Comparison of ENCODE assay signal across 24 cellular contexts in the genomic region with DNA sequence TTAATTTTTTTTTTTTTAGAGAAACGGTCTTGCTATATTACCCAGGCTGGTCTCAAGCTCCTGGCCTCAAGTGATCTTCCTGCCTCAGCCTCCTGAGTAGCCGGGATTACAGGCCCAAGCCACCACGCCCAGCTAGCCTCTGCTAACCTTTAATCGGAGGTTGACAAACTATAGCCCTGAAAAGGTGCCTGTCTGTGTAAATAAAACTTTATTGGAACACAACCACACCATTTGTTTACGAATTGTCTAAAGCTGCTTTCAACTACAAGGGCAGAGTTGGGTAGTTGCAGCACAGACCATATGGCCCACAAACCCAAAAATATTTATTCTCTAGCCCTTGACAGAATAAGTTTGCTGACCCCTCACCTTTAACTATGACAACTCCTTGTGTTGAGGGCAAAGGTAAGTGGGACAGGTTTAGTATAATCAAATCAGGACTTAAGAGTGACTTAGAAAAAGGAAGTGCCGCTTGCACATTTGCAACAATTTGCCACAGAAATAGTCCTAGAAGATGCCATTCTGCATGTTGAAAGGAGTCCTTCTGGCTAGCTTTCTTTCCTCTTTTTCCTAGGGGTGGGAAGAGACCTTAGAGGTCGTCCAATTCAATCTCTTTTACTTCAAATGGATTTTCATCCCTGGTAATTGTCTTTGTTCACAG. TPM values are rescaled to one million over a fixed set of nuclear protein-coding genes. Genes with fewer than 3 reads are reported as not detected.
DNase-seq lines count a peak whose midpoint lies in the region; ATAC-seq, FAIRE-seq and TF ChIP-seq lines count a peak whose summit lies in the region.
"Had no signal": no experiment of that assay in that cellular context is flagged by ENCODE, and none has a peak within 500 bp of the region (broad histone marks: within the 10 kb centered on the region; RNA-seq: fewer than 3 reads in every experiment).

No MANE protein-coding gene starts in this region.

- H3K4me1 ChIP-seq in HepG2 (ENCODE audit: insufficient read depth, low read length) = no peaks in the 10 kb centered on the region
- H3K4me1 ChIP-seq in right lobe of liver = no peaks in the 10 kb centered on the region
- 0 out of 2 replicates have a peak, but pooled peaks cover 4% of the 10 kb centered on the region for H3K4me1 ChIP-seq in PC-9 (replicated peaks; ENCODE audit: insufficient read depth)
- no peaks in the 10 kb centered on the region for H3K4me1 ChIP-seq in K562 (replicated peaks in 1 of 2; ENCODE audit: control insufficient read depth in 2 of 2, insufficient read depth in 2 of 2, low read length in 2 of 2)
- peaks cover 0 to 11% (median 3%) of the 10 kb centered on the region in 6 donors for H3K4me1 ChIP-seq in spleen
- H3K4me1 ChIP-seq: A549 had no signal

- WGBS in HepG2 (ENCODE audit: low lambda C conversion rate) = 7% methylated on average over 7 of the region's 7 CpGs
- 69% methylated on average over 6 of the region's 7 CpGs for WGBS in right lobe of liver (ENCODE audit: insufficient coverage, low coverage, low lambda C conversion rate, missing lambda C conversion rate)
- 0% methylated on average over 7 of the region's 7 CpGs for WGBS in K562 (ENCODE audit: insufficient coverage, low coverage, missing lambda C conversion rate)
- 83 to 94% (median 88%) methylated on average over 7 of the region's 7 CpGs for WGBS in spleen, 5 donors

- ATAC-seq in HepG2 (no peak), right lobe of liver (no peak), K562 (no peak), HG03460 (IDR thresholded peaks at IDR 0.05; ENCODE audit: unreplicated experiment) (no peak)
- ATAC-seq: A549 had no signal

- no peaks in the 10 kb centered on the region for H3K79me2 ChIP-seq in HepG2 (ENCODE audit: insufficient read depth, low read length)
- no peaks in the 10 kb centered on the region for H3K79me2 ChIP-seq in PC-9 (ENCODE audit: low read depth)
- no peaks in the 10 kb centered on the region for H3K79me2 ChIP-seq in K562 (ENCODE audit: control insufficient read depth, insufficient read depth, low read length)

- H3K9me1 ChIP-seq in K562 (ENCODE audit: control insufficient read depth, insufficient read depth, low read length) = no peaks in the 10 kb centered on the region

- intact Hi-C loops in HepG2 (cut with micrococcal nuclease; ENCODE audit: unreplicated experiment) = no loop called here
- intact Hi-C loops in right lobe of liver (cut with DNase I) = no loop called here
- intact Hi-C loops in PC-9 (cut with micrococcal nuclease; ENCODE audit: unreplicated experiment) = no loop called here
- intact Hi-C loops in K562 (cut with micrococcal nuclease) = no loop called here
- intact Hi-C loops in spleen (cut with DNase I; ENCODE audit: low total_unique reads) = no loop called here

- no peaks in the 10 kb centered on the region for H3K9me2 ChIP-seq in PC-9 (ENCODE audit: insufficient read depth)

- H4K20me1 ChIP-seq in HepG2 (ENCODE audit: insufficient read depth, low read length) = no peaks in the 10 kb centered on the region
- H4K20me1 ChIP-seq in PC-9 (ENCODE audit: insufficient read depth) = no peaks in the 10 kb centered on the region
- H4K20me1 ChIP-seq in K562 (replicated peaks; ENCODE audit: control insufficient read depth, insufficient read depth, low read length) = no peaks in the 10 kb centered on the region
- H4K20me1 ChIP-seq: BLaER1 treated with 17β-estradiol and CSF1 and Interleukin-3, amounts not matched to agents 10 nM and 100 nM had no signal

- no peak for FAIRE-seq in HepG2 (lab: Jason Lieb, UNC)
- FAIRE-seq in K562 (lab: Jason Lieb, UNC) = no peak
- FAIRE-seq: A549, D721Med, H1 had no signal

- in situ Hi-C loops in HepG2 (cut with HindIII; ENCODE audit: extremely low pct_ligation_motif_present, low pct_unique_long_range_greater_than_20kb) = no loop called here
- in situ Hi-C loops in K562 (cut with MboI) = no loop called here

- H2AFZ ChIP-seq in HepG2 (ENCODE audit: low read length) (no peak overlapping the region), PC-9 (0 out of 2 replicates have a peak overlapping the region, but pooled peaks have one; percentile 17), K562 (ENCODE audit: low read depth, low read length) (no peak overlapping the region)
- H2AFZ ChIP-seq: GM23248 had no signal

- POLR2A ChIA-PET in HepG2 (lab: Yijun Ruan, JAX) = no interaction called here
- POLR2A ChIA-PET in PC-9 (lab: Charles Lee; ENCODE audit: unreplicated experiment) = no interaction called here
- POLR2A ChIA-PET in K562 (lab: Yijun Ruan, JAX) = interaction anchor here (0.6 to 2.4 kb wide), 8 partner anchors 9 to 864 kb away, joined by 3 to 7 read pairs (median 3); no protein-coding TSS in a partner anchor

- TF ChIP-seq CTCF in HepG2 (CRISPR knock-in tag; IDR thresholded peaks at IDR 0.05) (no peak), right lobe of liver (IDR thresholded peaks at IDR 0.05) (no peak), PC-9 (conservative IDR thresholded peaks at IDR 0.05) (no peak), K562 (IDR thresholded peaks at IDR 0.05 in 2 of 3, conservative IDR thresholded peaks at IDR 0.05 in 1 of 3; ENCODE audit: insufficient read depth in 2 of 3, low read depth in 1 of 3, low read length in 3 of 3) (no peak), spleen (IDR thresholded peaks at IDR 0.05 in 8 of 11, conservative IDR thresholded peaks at IDR 0.05 in 3 of 11) (no peak)

- no peak for TF ChIP-seq POLR2A in HepG2 (IDR thresholded peaks at IDR 0.05; ENCODE audit: insufficient read depth in 1 of 2, low read depth in 2 of 2, low read length in 2 of 2)
- no peak for TF ChIP-seq POLR2A in right lobe of liver (IDR thresholded peaks at IDR 0.05)
- no peak for TF ChIP-seq POLR2A in K562 (conservative IDR thresholded peaks at IDR 0.05)
- no peak for TF ChIP-seq POLR2A in spleen (IDR thresholded peaks at IDR 0.05)

- no peaks in the 10 kb centered on the region for H3F3A ChIP-seq in PC-9 (ENCODE audit: insufficient read depth, low read depth)

- H3K9ac ChIP-seq in HepG2 (ENCODE audit: insufficient read depth, low read depth, low read length) (no peak overlapping the region), K562 (ENCODE audit: insufficient read depth in 1 of 2, low read depth in 2 of 2, low read length in 2 of 2) (no peak overlapping the region)
- H3K9ac ChIP-seq: BLaER1 treated with 17β-estradiol and CSF1 and Interleukin-3, amounts not matched to agents 10 nM and 100 nM; GM23248 had no signal

- H3K36me3 ChIP-seq in HepG2 (replicated peaks in 1 of 2; ENCODE audit: control insufficient read depth in 1 of 2, insufficient read depth in 2 of 2, low read length in 2 of 2) (no peaks in the 10 kb centered on the region), right lobe of liver (no peaks in the 10 kb centered on the region), PC-9 (ENCODE audit: low read depth) (no peaks in the 10 kb centered on the region), K562 (ENCODE audit: control insufficient read depth, insufficient read depth, low read length) (no peaks in the 10 kb centered on the region), spleen (no peaks in the 10 kb centered on the region)
- H3K36me3 ChIP-seq: BE2C; BLaER1 treated with 17β-estradiol and CSF1 and Interleukin-3, amounts not matched to agents 10 nM and 100 nM had no signal

- H3K27me3 ChIP-seq in HepG2 (ENCODE audit: control insufficient read depth in 1 of 2, insufficient read depth in 2 of 2, low read length in 2 of 2) (peaks cover 2 to 47% of the 10 kb centered on the region in 2 experiments; a peak in 3 of 5 replicates), right lobe of liver (no peaks in the 10 kb centered on the region), PC-9 (ENCODE audit: insufficient read depth, low read depth) (no peaks in the 10 kb centered on the region), K562 (ENCODE audit: control insufficient read depth in 2 of 2, insufficient read depth in 2 of 2, low read length in 2 of 2) (peaks cover 22 to 52% of the 10 kb centered on the region in 2 experiments), spleen (replicated peaks in 1 of 7) (peaks cover 0 to 8% (median 0%) of the 10 kb centered on the region in 7 donors)
- H3K27me3 ChIP-seq: BE2C; BLaER1 treated with 17β-estradiol and CSF1 and Interleukin-3, amounts not matched to agents 10 nM and 100 nM had no signal

- H3K9me3 ChIP-seq in HepG2 (ENCODE audit: low read length) (no peaks in the 10 kb centered on the region), right lobe of liver (no peaks in the 10 kb centered on the region), PC-9 (ENCODE audit: insufficient read depth, low read depth) (no peaks in the 10 kb centered on the region), K562 (replicated peaks; ENCODE audit: control insufficient read depth, insufficient read depth, low read depth, low read length) (no peaks in the 10 kb centered on the region), spleen (no peaks in the 10 kb centered on the region)
- H3K9me3 ChIP-seq: A549; BE2C; BLaER1 treated with 17β-estradiol and CSF1 and Interleukin-3, amounts not matched to agents 10 nM and 100 nM had no signal

- CTCF ChIA-PET in HepG2 (lab: Yijun Ruan, JAX; ENCODE audit: low intra/inter-chr PET ratio, low total read pairs) = no interaction called here
- CTCF ChIA-PET in PC-9 (lab: Charles Lee) = no interaction called here
- CTCF ChIA-PET in K562 (lab: Yijun Ruan, JAX; ENCODE audit: low intra/inter-chr PET ratio) = no interaction called here

- BruUV-seq in HepG2 (replicated peaks; lab: Mats Ljungman, UMichigan) (no TSS peak), PC-9 (replicated peaks; lab: Mats Ljungman, UMichigan) (no TSS peak), K562 (replicated peaks; lab: Mats Ljungman, UMichigan) (no TSS peak)

- no peak for DNase-seq in HepG2 (ENCODE audit: low spot score)
- DNase-seq in right lobe of liver = no peak
- no peak for DNase-seq in PC-9
- no peak for DNase-seq in K562 (ENCODE audit: extremely low read depth in 1 of 4, low spot score in 3 of 4)
- no peak for DNase-seq in NK-92 (lab: John Stamatoyannopoulos, UW; ENCODE audit: unreplicated experiment)
- no peak for DNase-seq in spleen
- DNase-seq: 8988T; ACHN; AML-193; BE2C; CD4-positive, alpha-beta T cell; CD8-positive, alpha-beta memory T cell; DMS 273 treated with DMSO at 0.1 percent for 48 hours; EL; GF-D8; GM23248; H7; HCEC 1CT had no signal

- no peak for TF ChIP-seq RAD21 in HepG2 (CRISPR knock-in tag; IDR thresholded peaks at IDR 0.05)
- TF ChIP-seq RAD21 in K562 (CRISPR knock-in tag; conservative IDR thresholded peaks at IDR 0.05 in 1 of 2, IDR thresholded peaks at IDR 0.05 in 1 of 2) = no peak

- TF ChIP-seq EP300 in HepG2 (IDR thresholded peaks at IDR 0.05; ENCODE audit: low read depth in 2 of 2, low read length in 2 of 2) (no peak), HepG2 (CRISPR knock-in tag; IDR thresholded peaks at IDR 0.05; ENCODE audit: borderline replicate concordance) (no peak), K562 (IDR thresholded peaks at IDR 0.05; ENCODE audit: low read length) (no peak)

- no peak overlapping the region for H3K4me2 ChIP-seq in HepG2 (ENCODE audit: low read depth, low read length)
- H3K4me2 ChIP-seq in PC-9 = no peak overlapping the region
- H3K4me2 ChIP-seq in K562 (ENCODE audit: insufficient read depth, low read length) = no peak overlapping the region
- H3K4me2 ChIP-seq: A549; BLaER1 treated with 17β-estradiol and CSF1 and Interleukin-3, amounts not matched to agents 10 nM and 100 nM had no signal

- H3K4me3 ChIP-seq in HepG2 (replicated peaks in 1 of 3; ENCODE audit: insufficient read depth in 1 of 3, low read depth in 2 of 3, low read length in 3 of 3) = no peak overlapping the region
- H3K4me3 ChIP-seq in right lobe of liver = no peak overlapping the region
- no peak overlapping the region for H3K4me3 ChIP-seq in PC-9
- H3K4me3 ChIP-seq in K562 = no peak overlapping the region
- H3K4me3 ChIP-seq in spleen = no peak overlapping the region
- H3K4me3 ChIP-seq: A549; BLaER1 treated with 17β-estradiol and CSF1 and Interleukin-3, amounts not matched to agents 10 nM and 100 nM; GM23248 had no signal

- no peak overlapping the region for H3K27ac ChIP-seq in HepG2 (ENCODE audit: extremely low read length, insufficient read depth, low read length)
- H3K27ac ChIP-seq in right lobe of liver = no peak overlapping the region
- H3K27ac ChIP-seq in PC-9 = no peak overlapping the region
- H3K27ac ChIP-seq in K562 (ENCODE audit: extremely low read depth, low read depth, low read length) = no peak overlapping the region
- H3K27ac ChIP-seq in spleen = no peak overlapping the region
- H3K27ac ChIP-seq: A549; BLaER1 treated with 17β-estradiol and CSF1 and Interleukin-3, amounts not matched to agents 10 nM and 100 nM; GM23248 had no signal

RNA-seq across cellular contexts. Expression of a gene that starts 16.4 kb away (rescaled TPM):
- not detected in 2 replicates for total RNA-seq in HepG2 (2016; rRNA removed; fragmentation: Illumina TruSeq; extraction: Trizol)
- total RNA-seq in HepG2 (2016; cell fraction: cytosol; rRNA removed; fragmentation: Illumina TruSeq; extraction: Trizol; ENCODE audit: low read depth) = not detected in 2 replicates
- not detected in 2 replicates for total RNA-seq in HepG2 (2016; cell fraction: insoluble cytoplasmic fraction; rRNA removed; fragmentation: Illumina TruSeq; extraction: Trizol)
- total RNA-seq in HepG2 (2016; cell fraction: membrane; rRNA removed; fragmentation: Illumina TruSeq; extraction: Trizol) = not detected in 2 replicates
- not detected in 2 replicates for total RNA-seq in HepG2 (2016; cell fraction: nucleus; rRNA removed; fragmentation: Illumina TruSeq; extraction: Trizol)
- polyA plus RNA-seq in HepG2 (2011; rRNA removed) = not detected in 2 replicates
- polyA plus RNA-seq in HepG2 (2011; cell fraction: cytosol; rRNA removed) = not detected in 2 replicates
- polyA plus RNA-seq in HepG2 (2011; cell fraction: nucleus; rRNA removed) = not detected in 2 replicates
- not detected in 2 replicates for polyA plus RNA-seq in HepG2 (2012)
- polyA plus RNA-seq in HepG2 (2016; cell fraction: cytosol; fragmentation: Illumina TruSeq; extraction: Trizol; ENCODE audit: low read depth) = not detected in 2 replicates
- not detected in 2 replicates for polyA plus RNA-seq in HepG2 (2016; cell fraction: insoluble cytoplasmic fraction; fragmentation: Illumina TruSeq; extraction: Trizol; ENCODE audit: low read depth)
- polyA plus RNA-seq in HepG2 (2016; cell fraction: membrane; fragmentation: Illumina TruSeq; extraction: Trizol; ENCODE audit: low read depth) = not detected in 2 replicates
- not detected in 2 replicates for polyA plus RNA-seq in HepG2 (2016; cell fraction: nucleus; fragmentation: Illumina TruSeq; extraction: Trizol; ENCODE audit: insufficient read depth, low read depth)
- not detected in 2 replicates for polyA minus RNA-seq in HepG2 (2011; rRNA and poly(A)+ RNA removed; ENCODE audit: low replicate concordance)
- polyA minus RNA-seq in HepG2 (2011; cell fraction: cytosol; rRNA and poly(A)+ RNA removed) = not detected in 2 replicates
- not detected in 2 replicates for polyA minus RNA-seq in HepG2 (2011; cell fraction: nucleus; rRNA and poly(A)+ RNA removed)
- total RNA-seq in right lobe of liver = not detected
- not detected in 2 replicates for total RNA-seq in PC-9 (2021)
- total RNA-seq in K562 (2011; cell fraction: chromatin; rRNA removed; ENCODE audit: low replicate concordance) = not detected in 2 replicates
- total RNA-seq in K562 (2011; cell fraction: nucleolus; rRNA removed) = not detected in 2 replicates
- total RNA-seq in K562 (2011; cell fraction: nucleoplasm; rRNA removed) = not detected in 2 replicates
- total RNA-seq in K562 (2014; rRNA removed) = not detected in 2 replicates
- total RNA-seq in K562 (2014; rRNA removed; fragmentation: Illumina TruSeq; extraction: Trizol) = not detected in 2 replicates
- not detected in 2 replicates for total RNA-seq in K562 (2015; rRNA removed; fragmentation: Illumina TruSeq; extraction: Trizol)
- not detected in 2 replicates for total RNA-seq in K562 (2021)
- not detected in 2 replicates for polyA plus RNA-seq in K562 (2011; rRNA removed)
- not detected in 2 replicates for polyA plus RNA-seq in K562 (2011; cell fraction: cytosol; rRNA removed)
- polyA plus RNA-seq in K562 (2011; cell fraction: nucleus; rRNA removed) = not detected in 2 replicates
- polyA plus RNA-seq in K562 (2012) = not detected in 2 replicates
- not detected in 2 replicates for polyA plus RNA-seq in K562 (2014; fragmentation: Illumina TruSeq; extraction: Trizol)
- polyA plus RNA-seq in K562 (2014; fragmentation: Nextera tagmentation; extraction: Ambion mirVana) = not detected
- polyA plus RNA-seq in K562 (2014; rRNA removed) = not detected in 2 replicates
- polyA minus RNA-seq in K562 (2011; rRNA and poly(A)+ RNA removed) = not detected in 2 replicates
- not detected in 2 replicates for polyA minus RNA-seq in K562 (2011; cell fraction: cytosol; rRNA and poly(A)+ RNA removed)
- polyA minus RNA-seq in K562 (2011; cell fraction: nucleus; rRNA and poly(A)+ RNA removed) = not detected in 2 replicates
- total RNA-seq in spleen = under 1 TPM in 1 of 7 donors, not detected in 6; 0.11 TPM
- polyA plus RNA-seq in spleen = under 1 TPM in 1 of 3 donors, not detected in 2; 0.09 TPM
- total RNA-seq: CD4-positive, alpha-beta T cell; CD8-positive, alpha-beta memory T cell; GM23248 had no signal
- polyA plus RNA-seq: A549; CD14-positive monocyte; CD8-positive, alpha-beta memory T cell; GM23248 had no signal
